ENCODE assay signal across 22 cellular contexts in genomic region chr6:85114583-85114939, GRCh38.
DNase-seq lines count a peak whose midpoint lies in the region; ATAC-seq and TF ChIP-seq lines count a peak whose summit lies in the region.
"Had no signal": no experiment of that assay in that cellular context is flagged by ENCODE, and none has a peak within 500 bp of the region (broad histone marks: within the 10 kb centered on the region; RNA-seq: fewer than 3 reads in every experiment).

No MANE protein-coding gene starts in this region.

- H3K9me2 ChIP-seq in GM23248 (ENCODE audit: insufficient read depth), result no peaks in the 10 kb centered on the region

- H3K4me3 ChIP-seq in GM23248, result peak overlapping the region; percentile 68
- peak overlapping the region; percentile 8 to 29 for H3K4me3 ChIP-seq in gastroesophageal sphincter
- peak overlapping the region; percentile 3 to 54 (median 33) for H3K4me3 ChIP-seq in skeletal muscle tissue (ENCODE audit: low read length in 3 of 3)
- H3K4me3 ChIP-seq: mucosa of descending colon had no signal

- no peaks in the 10 kb centered on the region for H3K79me2 ChIP-seq in GM23248 (ENCODE audit: insufficient read depth)

- POLR2A ChIA-PET in MCF 10A (lab: Yijun Ruan, JAX), result no interaction called here

- H2AFZ ChIP-seq in GM23248, result peak overlapping the region; percentile 70

- intact Hi-C loops in MCF 10A (cut with micrococcal nuclease), result no loop called here

- H3K27me3 ChIP-seq in GM23248 (replicated peaks; ENCODE audit: insufficient read depth), result no peaks in the 10 kb centered on the region
- no peaks in the 10 kb centered on the region for H3K27me3 ChIP-seq in gastroesophageal sphincter
- peaks cover 0 to 3% (median 0%) of the 10 kb centered on the region in 3 donors for H3K27me3 ChIP-seq in skeletal muscle tissue (ENCODE audit: control insufficient read depth in 3 of 3, insufficient read depth in 3 of 3, low read length in 3 of 3)

- H3K9me3 ChIP-seq in GM23248 (ENCODE audit: low read depth) (no peaks in the 10 kb centered on the region), gastroesophageal sphincter (no peaks in the 10 kb centered on the region), skeletal muscle tissue (ENCODE audit: control insufficient read depth in 3 of 3, low read length in 3 of 3) (no peaks in the 10 kb centered on the region)
- H3K9me3 ChIP-seq: mucosa of descending colon had no signal

- H4K20me1 ChIP-seq in GM23248 (ENCODE audit: insufficient read depth), result no peaks in the 10 kb centered on the region

- H3K27me3 Mint-ChIP-seq in MCF 10A (ENCODE audit: insufficient read depth, unreplicated experiment), result no peaks in the 10 kb centered on the region
- H3K27me3 Mint-ChIP-seq: B cell; stimulated activated memory B cell treated with anti-CD40 and anti-IgM and Interleukin-4, amounts not matched to agents 10 μg/mL and 1 μg/mL and 100 μg/mL, for 72 hours had no signal

- 13 to 15% methylated on average over 6 of the region's 6 CpGs for WGBS in GM23248 (ENCODE audit: low coverage in 1 of 2, low lambda C conversion rate in 2 of 2, missing lambda C conversion rate in 2 of 2), 2 experiments
- WGBS in gastroesophageal sphincter (ENCODE audit: low coverage in 1 of 2), 2 donors, result 20% methylated on average over 6 of the region's 6 CpGs

- no peak for TF ChIP-seq POLR2A in gastroesophageal sphincter (IDR thresholded peaks at IDR 0.05)

- H3K4me1 ChIP-seq in GM23248 (ENCODE audit: insufficient read depth) (peaks cover 33% of the 10 kb centered on the region), gastroesophageal sphincter (peaks cover 0 to 20% (median 0%) of the 10 kb centered on the region in 3 donors), skeletal muscle tissue (ENCODE audit: control insufficient read depth in 3 of 3, insufficient read depth in 3 of 3, low read length in 3 of 3) (no peaks in the 10 kb centered on the region)

- in situ Hi-C loops in GM23248 (cut with MboI), result no loop called here

- peak overlapping the region; percentile 77 for H3K4me3 Mint-ChIP-seq in MCF 10A (ENCODE audit: unreplicated experiment)
- H3K4me3 Mint-ChIP-seq: B cell; stimulated activated memory B cell treated with anti-CD40 and anti-IgM and Interleukin-4, amounts not matched to agents 10 μg/mL and 1 μg/mL and 100 μg/mL, for 72 hours had no signal

- TF ChIP-seq CTCF in MCF 10A (IDR thresholded peaks at IDR 0.05; ENCODE audit: unreplicated experiment), result no peak
- TF ChIP-seq CTCF in gastroesophageal sphincter (IDR thresholded peaks at IDR 0.05), result no peak

- H3K9ac ChIP-seq in GM23248 (peak overlapping the region; percentile 31; the same call in 1 of the 2 replicates), skeletal muscle tissue (ENCODE audit: low read depth in 1 of 3, low read length in 3 of 3) (no peak overlapping the region)

- H3K27ac Mint-ChIP-seq in MCF 10A (ENCODE audit: low read depth, unreplicated experiment), result peak overlapping the region; percentile 78
- H3K27ac Mint-ChIP-seq: B cell; stimulated activated memory B cell treated with anti-CD40 and anti-IgM and Interleukin-4, amounts not matched to agents 10 μg/mL and 1 μg/mL and 100 μg/mL, for 72 hours had no signal

- CTCF ChIA-PET in MCF 10A (lab: Yijun Ruan, JAX), result interaction anchor here (0.9 to 1.4 kb wide), 2 partner anchors 13 to 686 kb away, joined by 3 to 4 read pairs; no protein-coding TSS in a partner anchor

- no peaks in the 10 kb centered on the region for H3K9me3 Mint-ChIP-seq in MCF 10A (ENCODE audit: unreplicated experiment)
- H3K9me3 Mint-ChIP-seq: stimulated activated memory B cell treated with anti-CD40 and anti-IgM and Interleukin-4, amounts not matched to agents 10 μg/mL and 1 μg/mL and 100 μg/mL, for 72 hours had no signal

- no peaks in the 10 kb centered on the region for H3K36me3 Mint-ChIP-seq in MCF 10A (ENCODE audit: insufficient read depth, unreplicated experiment)
- H3K36me3 Mint-ChIP-seq: stimulated activated memory B cell treated with anti-CD40 and anti-IgM and Interleukin-4, amounts not matched to agents 10 μg/mL and 1 μg/mL and 100 μg/mL, for 72 hours had no signal

- H3K27ac ChIP-seq in GM23248, result no peak overlapping the region
- H3K27ac ChIP-seq in gastroesophageal sphincter, result peak overlapping the region in 3 of 4 donors; percentile 44 to 66 (median 50)
- no peak overlapping the region for H3K27ac ChIP-seq in skeletal muscle tissue (ENCODE audit: low read depth, low read length)

- peaks cover 10% of the 10 kb centered on the region for H3K4me1 Mint-ChIP-seq in MCF 10A (ENCODE audit: insufficient read depth, unreplicated experiment)
- H3K4me1 Mint-ChIP-seq: B cell; stimulated activated memory B cell treated with anti-CD40 and anti-IgM and Interleukin-4, amounts not matched to agents 10 μg/mL and 1 μg/mL and 100 μg/mL, for 72 hours had no signal

- DNase-seq in GM23248 (no peak), MCF 10A (ENCODE audit: unreplicated experiment) (no peak), NCI-H2196 (lab: John Stamatoyannopoulos, UW; ENCODE audit: unreplicated experiment) (no peak), OCI-M1 (lab: John Stamatoyannopoulos, UW) (no peak)
- no peak for DNase-seq in stimulated activated CD4-positive, alpha-beta T cell treated with anti-CD3 and anti-CD28 coated beads, Interleukin-2, amount 100 ng/mL, for 48 hours
- DNase-seq: activated CD4-positive, alpha-beta T cell treated with anti-CD3 and anti-CD28 coated beads, Interleukin-2, amount 50 U/mL, for 48 hours; activated gamma-delta T cell treated with Interleukin-2 at 50 U/mL for 16 hours; central memory CD4-positive, alpha-beta T cell; COR-L47; H7; Kasumi-1; mucosa of descending colon; NCI-H1092; NCI-H2081 treated with DMSO at 0.1 percent for 48 hours; NCI-H510A; retina had no signal

- H3K36me3 ChIP-seq in GM23248 (ENCODE audit: low read depth) (no peaks in the 10 kb centered on the region), gastroesophageal sphincter (no peaks in the 10 kb centered on the region), skeletal muscle tissue (ENCODE audit: control insufficient read depth in 3 of 3, insufficient read depth in 3 of 3, low read length in 3 of 3) (no peaks in the 10 kb centered on the region)

- no peak for TF ChIP-seq EP300 in gastroesophageal sphincter (IDR thresholded peaks at IDR 0.05)

- H3F3A ChIP-seq in GM23248 (ENCODE audit: insufficient read depth), result peaks cover 7% of the 10 kb centered on the region; the same call in 1 of the 2 replicates

- no TSS peak for BruUV-seq in MCF 10A (replicated peaks; lab: Mats Ljungman, UMichigan)

- ATAC-seq in gastroesophageal sphincter (no peak), HG03565 (IDR thresholded peaks at IDR 0.05; ENCODE audit: unreplicated experiment) (no peak)
- ATAC-seq: mucosa of descending colon; SK-N-SH treated with all-trans-retinoic acid at 6 μM for 48 hours; stimulated activated memory B cell treated with anti-CD40 and anti-IgM and Interleukin-4, amounts not matched to agents 10 μg/mL and 1 μg/mL and 100 μg/mL, for 72 hours had no signal

- peak overlapping the region; percentile 89 for H3K4me2 ChIP-seq in GM23248 (ENCODE audit: unreplicated experiment)

Comparison
In these comparisons a context has a peak if more than half of its experiments do, and no peak if none do; other contexts are left out.
1. H3K27ac ChIP-seq: peak in gastroesophageal sphincter (3 of 4); none in GM23248 (single experiment) and skeletal muscle tissue (single experiment).
2. Peak in every context shown above with its lines, with median percentiles within 50 percentile points of each other: H3K4me3 ChIP-seq.